19 cellular contexts compared by ENCODE assay signal in genomic region chr4:87505862-87506261, GRCh38. TPM values are rescaled to one million over a fixed set of nuclear protein-coding genes. Genes with fewer than 3 reads are reported as not detected.
DNase-seq lines count a peak whose midpoint lies in the region; ATAC-seq and TF ChIP-seq lines count a peak whose summit lies in the region.
"Had no signal": no experiment of that assay in that cellular context is flagged by ENCODE, and none has a peak within 500 bp of the region (broad histone marks: within the 10 kb centered on the region; RNA-seq: fewer than 3 reads in every experiment).

No MANE protein-coding gene starts in this region.

- no peaks in the 10 kb centered on the region for H3K36me3 Mint-ChIP-seq in WTC11
- H3K36me3 Mint-ChIP-seq: immature natural killer cell had no signal

- intact Hi-C loops in lower lobe of right lung (cut with DNase I), result no loop called here

- TF ChIP-seq CTCF in DND-41 (IDR thresholded peaks at IDR 0.05; ENCODE audit: borderline replicate concordance, extremely low read depth, low read length, poor library complexity, severe bottlenecking) (peak; percentile 23), WTC11 (IDR thresholded peaks at IDR 0.05) (no peak), lower lobe of right lung (IDR thresholded peaks at IDR 0.05) (no peak)

- H3K4me3 ChIP-seq in DND-41 (ENCODE audit: low read depth in 1 of 2, low read length in 2 of 2) (no peak overlapping the region), H7 (ENCODE audit: insufficient read depth, low read depth, low read length) (no peak overlapping the region), lower lobe of right lung (no peak overlapping the region)
- H3K4me3 ChIP-seq: BLaER1, psoas muscle had no signal

- no peaks in the 10 kb centered on the region for H3K36me3 ChIP-seq in DND-41 (ENCODE audit: insufficient read depth, low read length)
- H3K36me3 ChIP-seq in H7 (replicated peaks; ENCODE audit: control insufficient read depth, insufficient read depth, low read length), result no peaks in the 10 kb centered on the region
- H3K36me3 ChIP-seq in lower lobe of right lung, result peaks cover 7% of the 10 kb centered on the region
- H3K36me3 ChIP-seq: BLaER1 had no signal

- H3K27me3 ChIP-seq in DND-41 (ENCODE audit: insufficient read depth, low read length, poor library complexity) (no peaks in the 10 kb centered on the region), H7 (ENCODE audit: control insufficient read depth, insufficient read depth, low read length) (no peaks in the 10 kb centered on the region), lower lobe of right lung (ENCODE audit: low read depth) (no peaks in the 10 kb centered on the region)
- H3K27me3 ChIP-seq: BLaER1 had no signal

- no peak overlapping the region for H3K4me3 Mint-ChIP-seq in WTC11
- H3K4me3 Mint-ChIP-seq: activated CD8-positive, alpha-beta T cell treated with anti-CD3 and anti-CD28 coated beads for 36 hours; immature natural killer cell had no signal

- CTCF ChIA-PET in WTC11 (lab: Charles Lee), result interaction anchor here (0.7 to 1.0 kb wide), 4 partner anchors 8 to 15 kb away, joined by 3 to 4 read pairs (median 3); no protein-coding TSS in a partner anchor

- H3K4me1 ChIP-seq in DND-41 (ENCODE audit: insufficient read depth, low read length) (no peaks in the 10 kb centered on the region), lower lobe of right lung (peaks cover 4% of the 10 kb centered on the region)
- H3K4me1 ChIP-seq: BLaER1, psoas muscle had no signal

- H3K9me3 ChIP-seq in DND-41 (ENCODE audit: insufficient read depth, low read length, severe bottlenecking) (no peaks in the 10 kb centered on the region), lower lobe of right lung (no peaks in the 10 kb centered on the region)
- H3K9me3 ChIP-seq: BLaER1, psoas muscle had no signal

- DNase-seq in DND-41 (peak; percentile 15), H7 (peak; percentile 17), WTC11 (ENCODE audit: low spot score) (peak; percentile 36), iPS-NIHi7 (ENCODE audit: extremely low spot score) (peak; percentile 35), AG08396 (ENCODE audit: low spot score) (no peak), SKM-1 (lab: John Stamatoyannopoulos, UW; ENCODE audit: unreplicated experiment) (no peak), lower lobe of right lung (no peak)
- DNase-seq: activated CD8-positive, alpha-beta T cell treated with anti-CD3 and anti-CD28 coated beads for 36 hours; activated effector memory CD4-positive, alpha-beta T cell treated with anti-CD3 and anti-CD28 coated beads, Interleukin-2, amount 50 U/mL, for 16 hours; caudate nucleus; GDM1; immature natural killer cell; NCI-H345; psoas muscle; stimulated activated CD4-positive, alpha-beta T cell treated with anti-CD3 and anti-CD28 coated beads, Interleukin-1b, Interleukin-23, amount 100 ng/mL, for 48 hours; T1000 had no signal

- H3K9me3 Mint-ChIP-seq in WTC11, result no peaks in the 10 kb centered on the region
- H3K9me3 Mint-ChIP-seq: activated CD8-positive, alpha-beta T cell treated with anti-CD3 and anti-CD28 coated beads for 36 hours; immature natural killer cell had no signal

- no peak overlapping the region for H3K27ac Mint-ChIP-seq in WTC11
- H3K27ac Mint-ChIP-seq: activated CD8-positive, alpha-beta T cell treated with anti-CD3 and anti-CD28 coated beads for 36 hours had no signal

- ATAC-seq in DND-41 (ENCODE audit: insufficient read depth, low read depth) (no peak), WTC11 (peak; percentile 86), HG03460 (IDR thresholded peaks at IDR 0.05; ENCODE audit: unreplicated experiment) (no peak), lower lobe of right lung (no peak)
- ATAC-seq: activated CD8-positive, alpha-beta T cell treated with anti-CD3 and anti-CD28 coated beads for 36 hours; psoas muscle had no signal

- H3K4me2 ChIP-seq in DND-41 (ENCODE audit: insufficient read depth, low read length), result no peak overlapping the region
- H3K4me2 ChIP-seq: BLaER1 had no signal

- H2AFZ ChIP-seq in DND-41 (ENCODE audit: low read depth, low read length), result no peak overlapping the region

- POLR2A ChIA-PET in WTC11 (lab: Charles Lee), result no interaction called here

- H3K27ac ChIP-seq in DND-41 (ENCODE audit: low read length) (no peak overlapping the region), lower lobe of right lung (no peak overlapping the region)
- H3K27ac ChIP-seq: BLaER1 had no signal

- no peak overlapping the region for H3K9ac ChIP-seq in DND-41 (ENCODE audit: low read depth, low read length)
- H3K9ac ChIP-seq: BLaER1 had no signal

- no peaks in the 10 kb centered on the region for H3K79me2 ChIP-seq in DND-41 (ENCODE audit: insufficient read depth, low read length)

- no peaks in the 10 kb centered on the region for H3K27me3 Mint-ChIP-seq in WTC11 (ENCODE audit: low read depth)
- H3K27me3 Mint-ChIP-seq: activated CD8-positive, alpha-beta T cell treated with anti-CD3 and anti-CD28 coated beads for 36 hours had no signal

- H3K4me1 Mint-ChIP-seq in WTC11, result peaks cover 7% of the 10 kb centered on the region

- H4K20me1 ChIP-seq in DND-41 (ENCODE audit: insufficient read depth, low read length), result no peaks in the 10 kb centered on the region
- H4K20me1 ChIP-seq: BLaER1 had no signal

TF ChIP-seq in WTC11, 78 proteins besides CTCF, POLR2A, EP300 and RAD21:
- TF ChIP-seq ZNF671 (CRISPR knock-in tag; IDR thresholded peaks at IDR 0.05) (no peak), JAZF1 (CRISPR knock-in tag; IDR thresholded peaks at IDR 0.05) (no peak), ZNF232 (CRISPR knock-in tag; IDR thresholded peaks at IDR 0.05) (no peak), PRDM15 (CRISPR knock-in tag; IDR thresholded peaks at IDR 0.05) (no peak), ATF1 (CRISPR knock-in tag; IDR thresholded peaks at IDR 0.05) (no peak), TEAD1 (CRISPR knock-in tag; IDR thresholded peaks at IDR 0.05) (no peak), RELA (CRISPR knock-in tag; IDR thresholded peaks at IDR 0.05; ENCODE audit: borderline replicate concordance) (no peak), GRHL2 (CRISPR knock-in tag; IDR thresholded peaks at IDR 0.05; ENCODE audit: insufficient replicate concordance, severe bottlenecking) (no peak), NFYB (CRISPR knock-in tag; conservative IDR thresholded peaks at IDR 0.05; ENCODE audit: low read depth) (no peak), ZNF423 (CRISPR knock-in tag; IDR thresholded peaks at IDR 0.05) (no peak), ESRRA (CRISPR knock-in tag; IDR thresholded peaks at IDR 0.05; ENCODE audit: borderline replicate concordance) (no peak), PRRX2 (CRISPR knock-in tag; IDR thresholded peaks at IDR 0.05) (no peak)

RNA-seq across cellular contexts. Expression of gene SPARCL1, which starts 23.3 kb away (rescaled TPM):
- 0.48 and 0.81 TPM in 2 replicates for total RNA-seq in H7 (2014; rRNA removed; shearing (Covaris generic))
- 0.82 to 0.89 TPM (median 0.85 TPM) in 3 replicates for total RNA-seq in WTC11 (2021)
- 299 TPM for total RNA-seq in lower lobe of right lung
- total RNA-seq: activated CD8-positive, alpha-beta T cell treated with anti-CD3 and anti-CD28 coated beads for 36 hours; mononuclear cell had no signal

Comparison
In these comparisons a context has a peak if more than half of its experiments do, and no peak if none do; other contexts are left out.
1. DNase-seq: peak in DND-41 (single experiment), H7 (single experiment), WTC11 (single experiment) and iPS-NIHi7 (single experiment); none in AG08396 (single experiment), SKM-1 (single experiment) and lower lobe of right lung (single experiment).
2. RNA of gene SPARCL1, which starts 23.3 kb away (total RNA-seq): 299 TPM in lower lobe of right lung (single experiment); 0.82 to 0.89 TPM in WTC11 and 0.48 to 0.81 TPM in H7; every median in the first group is over 100 times any median in the second.